In the genomic region with DNA sequence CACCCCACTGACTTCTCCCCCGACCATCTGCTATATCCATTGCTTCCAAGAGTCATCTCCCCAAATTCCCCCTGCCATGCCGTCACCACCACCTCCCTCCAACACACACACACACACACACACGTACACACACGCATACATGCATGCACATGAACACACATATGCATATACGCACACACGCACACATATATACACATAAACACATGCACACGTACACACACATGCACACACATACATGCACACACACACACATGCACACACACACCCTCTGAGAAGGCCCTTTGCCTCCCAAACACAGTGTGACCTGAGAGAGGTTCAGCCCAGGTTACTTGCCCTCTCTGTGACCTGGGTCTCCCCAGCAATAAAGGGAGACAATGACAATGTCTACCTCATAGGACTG, we compare ENCODE assay signal across 24 cellular contexts.
DNase-seq lines count a peak whose midpoint lies in the region; ATAC-seq, FAIRE-seq and TF ChIP-seq lines count a peak whose summit lies in the region.
"Had no signal": no experiment of that assay in that cellular context is flagged by ENCODE, and none has a peak within 500 bp of the region (broad histone marks: within the 10 kb centered on the region; RNA-seq: fewer than 3 reads in every experiment).

No MANE protein-coding gene starts in this region.

- no peak overlapping the region for H3K9ac ChIP-seq in neural progenitor cell
- H3K9ac ChIP-seq: BLaER1, GM23248 had no signal

- H3K4me1 Mint-ChIP-seq in stimulated activated naive CD8-positive, alpha-beta T cell treated with anti-CD3 and anti-CD28 coated beads, Interleukin-15, amount 100 ng/mL, for 72 hours: no peaks in the 10 kb centered on the region
- H3K4me1 Mint-ChIP-seq in neural progenitor cell: peaks cover 50% of the 10 kb centered on the region
- H3K4me1 Mint-ChIP-seq: B cell; CD4-positive, CD25-positive, alpha-beta regulatory T cell had no signal

- H3F3A ChIP-seq in neural progenitor cell (ENCODE audit: low read depth): peaks cover 28% of the 10 kb centered on the region

- peak overlapping the region in 1 of 2 donors; percentile 85 for H3K27ac Mint-ChIP-seq in stimulated activated naive CD8-positive, alpha-beta T cell treated with anti-CD3 and anti-CD28 coated beads, Interleukin-15, amount 100 ng/mL, for 72 hours
- H3K27ac Mint-ChIP-seq in neural progenitor cell: peak overlapping the region; percentile 54
- H3K27ac Mint-ChIP-seq: B cell; CD4-positive, CD25-positive, alpha-beta regulatory T cell; CD8-positive, alpha-beta T cell; HFFc6 had no signal

- TF ChIP-seq CTCF in right atrium auricular region (IDR thresholded peaks at IDR 0.05) (no peak), neural progenitor cell (IDR thresholded peaks at IDR 0.05) (no peak)

- peaks cover 69% of the 10 kb centered on the region for H3K79me2 ChIP-seq in neural progenitor cell (ENCODE audit: low read depth)

- intact Hi-C loops in Right ventricle myocardium superior (cut with DNase I): no loop called here

- H3K4me3 Mint-ChIP-seq in stimulated activated naive CD8-positive, alpha-beta T cell treated with anti-CD3 and anti-CD28 coated beads, Interleukin-15, amount 100 ng/mL, for 72 hours: no peak overlapping the region
- H3K4me3 Mint-ChIP-seq in neural progenitor cell: no peak overlapping the region
- H3K4me3 Mint-ChIP-seq: B cell; CD4-positive, CD25-positive, alpha-beta regulatory T cell; CD8-positive, alpha-beta T cell; HFFc6 had no signal

- no peak overlapping the region for H3K4me3 ChIP-seq in right atrium auricular region
- no peak overlapping the region for H3K4me3 ChIP-seq in neural progenitor cell
- H3K4me3 ChIP-seq: BLaER1, GM23248 had no signal

- H3K4me1 ChIP-seq in right atrium auricular region (peaks cover 0 to 5% of the 10 kb centered on the region in 2 donors), neural progenitor cell (peaks cover 37% of the 10 kb centered on the region)
- H3K4me1 ChIP-seq: Caco-2 had no signal

- H3K27me3 ChIP-seq in right atrium auricular region: no peaks in the 10 kb centered on the region
- no peaks in the 10 kb centered on the region for H3K27me3 ChIP-seq in neural progenitor cell
- H3K27me3 ChIP-seq: BLaER1 had no signal

- no peak overlapping the region for H3K27ac ChIP-seq in right atrium auricular region
- H3K27ac ChIP-seq in neural progenitor cell: no peak overlapping the region
- H3K27ac ChIP-seq: 22Rv1, BLaER1, C4-2B, GM23248 had no signal

- no peaks in the 10 kb centered on the region for H3K9me3 ChIP-seq in right atrium auricular region
- no peaks in the 10 kb centered on the region for H3K9me3 ChIP-seq in neural progenitor cell (ENCODE audit: low read depth)
- H3K9me3 ChIP-seq: BLaER1, Caco-2 had no signal

- H3K27me3 Mint-ChIP-seq in stimulated activated naive CD8-positive, alpha-beta T cell treated with anti-CD3 and anti-CD28 coated beads, Interleukin-15, amount 100 ng/mL, for 72 hours: peaks cover 21% of the 10 kb centered on the region
- peaks cover 2% of the 10 kb centered on the region for H3K27me3 Mint-ChIP-seq in neural progenitor cell (ENCODE audit: insufficient read depth, low read depth)

- no peak overlapping the region for H3K4me2 ChIP-seq in neural progenitor cell
- H3K4me2 ChIP-seq: BLaER1 had no signal

- no peak overlapping the region for H2AFZ ChIP-seq in neural progenitor cell (replicated peaks)
- H2AFZ ChIP-seq: GM23248 had no signal

- FAIRE-seq in urothelium cell line (lab: Jason Lieb, UNC): peak; percentile 77
- FAIRE-seq: A204.1, G401.6, GM19239 had no signal

- H3K36me3 ChIP-seq in right atrium auricular region (no peaks in the 10 kb centered on the region), neural progenitor cell (no peaks in the 10 kb centered on the region)
- H3K36me3 ChIP-seq: BLaER1 had no signal

- no peak for ATAC-seq in Right ventricle myocardium superior (ENCODE audit: poor library complexity)
- peak; percentile 9 for ATAC-seq in stimulated activated naive CD8-positive, alpha-beta T cell treated with anti-CD3 and anti-CD28 coated beads, Interleukin-15, amount 100 ng/mL, for 72 hours
- no peak for ATAC-seq in stimulated activated naive CD8-positive, alpha-beta T cell treated with anti-CD3 and anti-CD28 coated beads, Interleukin-15, Interleukin-2, amounts not matched to agents 100 U/mL and 50 U/mL, for 24 hours
- ATAC-seq: CD8-positive, alpha-beta T cell; HCT116 had no signal

- DNase-seq in Right ventricle myocardium superior: peak; percentile 0
- no peak for DNase-seq in right atrium auricular region (ENCODE audit: low spot score)
- DNase-seq in stimulated activated naive CD8-positive, alpha-beta T cell treated with anti-CD3 and anti-CD28 coated beads, Interleukin-15, amount 100 ng/mL, for 72 hours: no peak
- no peak for DNase-seq in stimulated activated naive CD8-positive, alpha-beta T cell treated with anti-CD3 and anti-CD28 coated beads, Interleukin-15, Interleukin-2, amounts not matched to agents 100 U/mL and 50 U/mL, for 24 hours
- no peak for DNase-seq in neural progenitor cell (ENCODE audit: low spot score)
- no peak for DNase-seq in urothelium cell line (ENCODE audit: low spot score)
- DNase-seq in cerebellar nuclear complex (lab: John Stamatoyannopoulos, UW): no peak
- no peak for DNase-seq in SKM-1 (lab: John Stamatoyannopoulos, UW; ENCODE audit: unreplicated experiment)
- DNase-seq: Caco-2; CD4-positive, CD25-positive, alpha-beta regulatory T cell; CD8-positive, alpha-beta T cell; DMS153; DND-41; GM23248; H9; HFFc6 had no signal

- peaks cover 76% of the 10 kb centered on the region for H4K20me1 ChIP-seq in neural progenitor cell (ENCODE audit: low read depth)
- H4K20me1 ChIP-seq: BLaER1 had no signal

- H3K9me3 Mint-ChIP-seq in stimulated activated naive CD8-positive, alpha-beta T cell treated with anti-CD3 and anti-CD28 coated beads, Interleukin-15, amount 100 ng/mL, for 72 hours: no peaks in the 10 kb centered on the region
- H3K9me3 Mint-ChIP-seq in neural progenitor cell: no peaks in the 10 kb centered on the region
- H3K9me3 Mint-ChIP-seq: CD8-positive, alpha-beta T cell; H9 had no signal

- peaks cover 21% of the 10 kb centered on the region for H3K36me3 Mint-ChIP-seq in neural progenitor cell
- H3K36me3 Mint-ChIP-seq: CD4-positive, CD25-positive, alpha-beta regulatory T cell; CD8-positive, alpha-beta T cell had no signal
